In the genomic region with DNA sequence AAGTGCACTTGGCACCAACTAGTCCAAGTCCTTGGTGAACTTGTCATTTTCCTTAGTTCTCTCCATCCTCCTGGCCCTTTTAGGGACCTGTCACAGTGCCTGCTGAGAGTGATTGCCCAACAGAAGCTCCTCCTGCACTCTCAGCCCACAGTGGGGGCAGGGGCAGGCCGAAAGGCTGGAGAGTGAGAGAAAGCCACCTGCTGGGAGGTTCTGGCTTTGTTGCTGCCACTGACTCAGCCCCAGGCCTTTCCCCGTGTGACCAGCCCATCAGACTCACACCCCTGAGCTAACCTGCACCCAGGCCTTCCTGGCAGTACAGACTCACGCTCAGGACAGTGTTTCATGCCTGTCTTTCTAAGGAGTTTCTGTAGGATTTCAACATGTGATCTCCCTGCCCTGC, we compare ENCODE assay signal across 10 cellular contexts. TPM values are rescaled to one million over a fixed set of nuclear protein-coding genes. Genes with fewer than 3 reads are reported as not detected.
DNase-seq lines count a peak whose midpoint lies in the region; ATAC-seq and TF ChIP-seq lines count a peak whose summit lies in the region.
"Had no signal": no experiment of that assay in that cellular context is flagged by ENCODE, and none has a peak within 500 bp of the region (broad histone marks: within the 10 kb centered on the region; RNA-seq: fewer than 3 reads in every experiment).

No MANE protein-coding gene starts in this region.

- H3K4me1 ChIP-seq in SK-N-SH (ENCODE audit: control insufficient read depth in 1 of 2, insufficient read depth in 2 of 2, low read depth in 1 of 2, low read length in 1 of 2): no peaks in the 10 kb centered on the region; a peak in 1 of 4 replicates
- H3K4me1 ChIP-seq in PC-3 (ENCODE audit: insufficient read depth, low read length): no peaks in the 10 kb centered on the region
- H3K4me1 ChIP-seq in subcutaneous abdominal adipose tissue (ENCODE audit: control insufficient read depth in 5 of 5, insufficient read depth in 5 of 5, low read length in 5 of 5): peaks cover 3 to 26% (median 21%) of the 10 kb centered on the region in 5 donors

- TF ChIP-seq EP300 in SK-N-SH (IDR thresholded peaks at IDR 0.05; ENCODE audit: borderline replicate concordance in 1 of 2, low read depth in 1 of 2, low read length in 1 of 2): no peak

- no peaks in the 10 kb centered on the region for H3K36me3 ChIP-seq in SK-N-SH (replicated peaks in 1 of 2; ENCODE audit: control insufficient read depth in 1 of 2, insufficient read depth in 2 of 2, low read length in 1 of 2)
- no peaks in the 10 kb centered on the region for H3K36me3 ChIP-seq in PC-3 (ENCODE audit: low read depth, low read length)
- H3K36me3 ChIP-seq in subcutaneous abdominal adipose tissue (ENCODE audit: control insufficient read depth in 5 of 5, insufficient read depth in 5 of 5, low read length in 5 of 5): no peaks in the 10 kb centered on the region

- no peak for TF ChIP-seq CTCF in SK-N-SH (IDR thresholded peaks at IDR 0.05)
- TF ChIP-seq CTCF in PC-3 (conservative IDR thresholded peaks at IDR 0.05; ENCODE audit: low read depth, low read length): peak; percentile 42

- H3K9me3 ChIP-seq in SK-N-SH (no peaks in the 10 kb centered on the region), PC-3 (ENCODE audit: low read length) (no peaks in the 10 kb centered on the region), subcutaneous abdominal adipose tissue (ENCODE audit: control insufficient read depth in 5 of 5, low read length in 5 of 5) (no peaks in the 10 kb centered on the region)

- BruUV-seq in PC-3 (replicated peaks; lab: Mats Ljungman, UMichigan): no TSS peak

- CTCF ChIA-PET in SK-N-SH (lab: Yijun Ruan, JAX) (interaction anchor here (0.7 to 3.0 kb wide), 9 partner anchors 8 to 227 kb away, joined by 3 to 16 read pairs (median 3); partner anchors contain the start of gene RBM15), PC-3 (lab: Charles Lee) (interaction anchor here (0.6 to 0.9 kb wide), 2 partner anchors 26 to 32 kb away, joined by 3 read pairs; no protein-coding TSS in a partner anchor)

- no peak overlapping the region for H3K27ac ChIP-seq in SK-N-SH (ENCODE audit: low read depth in 2 of 2, low read length in 1 of 2)
- no peak overlapping the region for H3K27ac ChIP-seq in PC-3 (ENCODE audit: low read length)
- H3K27ac ChIP-seq in subcutaneous abdominal adipose tissue (ENCODE audit: low read depth, low read length): peak overlapping the region; percentile 81
- H3K27ac ChIP-seq: C4-2B had no signal

- WGBS in SK-N-SH (ENCODE audit: low lambda C conversion rate): 38% methylated on average over 2 of the region's 3 CpGs

- H3K9ac ChIP-seq in SK-N-SH (no peak overlapping the region), PC-3 (ENCODE audit: low read length) (no peak overlapping the region), subcutaneous abdominal adipose tissue (ENCODE audit: low read length in 5 of 5) (peak overlapping the region in 2 of 5 donors; percentile 11 to 27)

- no peak for DNase-seq in SK-N-SH
- DNase-seq in PC-3: peak; percentile 75
- DNase-seq in globus pallidus (ENCODE audit: low spot score): peak; percentile 3
- DNase-seq: foreskin melanocyte had no signal

- no peaks in the 10 kb centered on the region for H4K20me1 ChIP-seq in SK-N-SH (ENCODE audit: insufficient read depth)
- H4K20me1 ChIP-seq in PC-3 (ENCODE audit: low read length): no peaks in the 10 kb centered on the region

- H3K27me3 ChIP-seq in SK-N-SH (ENCODE audit: insufficient read depth) (peaks cover 35% of the 10 kb centered on the region), PC-3 (ENCODE audit: low read length) (peaks cover 32% of the 10 kb centered on the region), subcutaneous abdominal adipose tissue (ENCODE audit: control insufficient read depth in 5 of 5, insufficient read depth in 4 of 5, low read length in 5 of 5) (no peaks in the 10 kb centered on the region)

- no peak for TF ChIP-seq RAD21 in SK-N-SH (IDR thresholded peaks at IDR 0.05; ENCODE audit: low read length)

- H3F3A ChIP-seq in SK-N-SH (replicated peaks; ENCODE audit: insufficient read depth): no peaks in the 10 kb centered on the region
- no peaks in the 10 kb centered on the region for H3F3A ChIP-seq in PC-3 (ENCODE audit: low read length, unreplicated experiment)

- peak; percentile 55 for ATAC-seq in SK-N-SH treated with all-trans-retinoic acid at 6 μM for 48 hours
- ATAC-seq in PC-3: peak; percentile 96
- no peak for ATAC-seq in HG03025 (IDR thresholded peaks at IDR 0.05; ENCODE audit: low FRiP score, unreplicated experiment)
- no peak for ATAC-seq in HG03457 (IDR thresholded peaks at IDR 0.05; ENCODE audit: unreplicated experiment)
- ATAC-seq in GM18861 (IDR thresholded peaks at IDR 0.05; ENCODE audit: unreplicated experiment): no peak

- H3K4me3 ChIP-seq in SK-N-SH (ENCODE audit: low read depth in 2 of 2, low read length in 1 of 2): no peak overlapping the region
- H3K4me3 ChIP-seq in PC-3 (ENCODE audit: low read length): no peak overlapping the region
- peak overlapping the region in 1 of 5 donors; percentile 17 for H3K4me3 ChIP-seq in subcutaneous abdominal adipose tissue (ENCODE audit: low read depth in 1 of 5, low read length in 5 of 5)

- H2AFZ ChIP-seq in SK-N-SH (ENCODE audit: low read depth): no peak overlapping the region
- no peak overlapping the region for H2AFZ ChIP-seq in PC-3 (ENCODE audit: low read length)

- no peak overlapping the region for H3K4me2 ChIP-seq in SK-N-SH
- no peak overlapping the region for H3K4me2 ChIP-seq in PC-3 (ENCODE audit: low read length)

- POLR2A ChIA-PET in SK-N-SH (lab: Yijun Ruan, JAX) (no interaction called here), PC-3 (lab: Charles Lee; ENCODE audit: unreplicated experiment) (no interaction called here)

- intact Hi-C loops in PC-3 (cut with micrococcal nuclease): no loop called here

- H3K79me2 ChIP-seq in SK-N-SH (ENCODE audit: insufficient read depth) (no peaks in the 10 kb centered on the region), PC-3 (ENCODE audit: low read length) (no peaks in the 10 kb centered on the region)

- H3K9me2 ChIP-seq in SK-N-SH: no peaks in the 10 kb centered on the region
- H3K9me2 ChIP-seq in PC-3 (replicated peaks; ENCODE audit: low read length): no peaks in the 10 kb centered on the region

TF ChIP-seq in SK-N-SH treated with all-trans-retinoic acid at 6 μM for 48 hours, 23 proteins besides CTCF, POLR2A, EP300 and RAD21 (continues in another document):
- no peak for TF ChIP-seq ZC3H10 (CRISPR knock-in tag; IDR thresholded peaks at IDR 0.05)
- TF ChIP-seq ZFP30 (CRISPR knock-in tag; IDR thresholded peaks at IDR 0.05): no peak
- TF ChIP-seq PPARA (CRISPR knock-in tag; IDR thresholded peaks at IDR 0.05; ENCODE audit: borderline replicate concordance): no peak
- no peak for TF ChIP-seq ZFP3 (CRISPR knock-in tag; IDR thresholded peaks at IDR 0.05)
- TF ChIP-seq, protein P1, sequence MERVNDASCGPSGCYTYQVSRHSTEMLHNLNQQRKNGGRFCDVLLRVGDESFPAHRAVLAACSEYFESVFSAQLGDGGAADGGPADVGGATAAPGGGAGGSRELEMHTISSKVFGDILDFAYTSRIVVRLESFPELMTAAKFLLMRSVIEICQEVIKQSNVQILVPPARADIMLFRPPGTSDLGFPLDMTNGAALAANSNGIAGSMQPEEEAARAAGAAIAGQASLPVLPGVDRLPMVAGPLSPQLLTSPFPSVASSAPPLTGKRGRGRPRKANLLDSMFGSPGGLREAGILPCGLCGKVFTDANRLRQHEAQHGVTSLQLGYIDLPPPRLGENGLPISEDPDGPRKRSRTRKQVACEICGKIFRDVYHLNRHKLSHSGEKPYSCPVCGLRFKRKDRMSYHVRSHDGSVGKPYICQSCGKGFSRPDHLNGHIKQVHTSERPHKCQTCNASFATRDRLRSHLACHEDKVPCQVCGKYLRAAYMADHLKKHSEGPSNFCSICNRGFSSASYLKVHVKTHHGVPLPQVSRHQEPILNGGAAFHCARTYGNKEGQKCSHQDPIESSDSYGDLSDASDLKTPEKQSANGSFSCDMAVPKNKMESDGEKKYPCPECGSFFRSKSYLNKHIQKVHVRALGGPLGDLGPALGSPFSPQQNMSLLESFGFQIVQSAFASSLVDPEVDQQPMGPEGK (CRISPR knock-in tag; IDR thresholded peaks at IDR 0.05; ENCODE audit: borderline replicate concordance): no peak
- TF ChIP-seq GLIS3 (CRISPR knock-in tag; IDR thresholded peaks at IDR 0.05): no peak
- TF ChIP-seq CSDC2 (CRISPR knock-in tag; IDR thresholded peaks at IDR 0.05): no peak

TF ChIP-seq in SK-N-SH, 30 proteins besides CTCF, POLR2A, EP300 and RAD21:
- TF ChIP-seq ELF1 (IDR thresholded peaks at IDR 0.05) (no peak), MXI1 (IDR thresholded peaks at IDR 0.05; ENCODE audit: low read depth, low read length) (no peak), MAX (IDR thresholded peaks at IDR 0.05; ENCODE audit: low read depth) (no peak), NRF1 (IDR thresholded peaks at IDR 0.05; ENCODE audit: low read depth, low read length) (no peak)
- TF ChIP-seq, protein P2, sequence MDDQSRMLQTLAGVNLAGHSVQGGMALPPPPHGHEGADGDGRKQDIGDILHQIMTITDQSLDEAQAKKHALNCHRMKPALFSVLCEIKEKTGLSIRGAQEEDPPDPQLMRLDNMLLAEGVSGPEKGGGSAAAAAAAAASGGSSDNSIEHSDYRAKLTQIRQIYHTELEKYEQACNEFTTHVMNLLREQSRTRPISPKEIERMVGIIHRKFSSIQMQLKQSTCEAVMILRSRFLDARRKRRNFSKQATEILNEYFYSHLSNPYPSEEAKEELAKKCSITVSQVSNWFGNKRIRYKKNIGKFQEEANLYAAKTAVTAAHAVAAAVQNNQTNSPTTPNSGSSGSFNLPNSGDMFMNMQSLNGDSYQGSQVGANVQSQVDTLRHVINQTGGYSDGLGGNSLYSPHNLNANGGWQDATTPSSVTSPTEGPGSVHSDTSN (IDR thresholded peaks at IDR 0.05): no peak

RNA-seq across cellular contexts. Expression of gene PROK1, which starts 17.1 kb away (rescaled TPM):
- not detected in 2 replicates for polyA plus RNA-seq in SK-N-SH (2012; rRNA removed)
- 0.01 TPM in 1 of 2 replicates, not detected in the other for polyA plus RNA-seq in SK-N-SH (2012; cell fraction: cytosol; rRNA removed)
- 0.04 TPM in 1 of 2 replicates, not detected in the other for polyA plus RNA-seq in SK-N-SH (2012; cell fraction: nucleus; rRNA removed)
- not detected in 2 replicates for total RNA-seq in PC-3 (2014; rRNA removed)

RNA-seq across cellular contexts. Expression of gene LAMTOR5, which starts 26.3 kb away (rescaled TPM):
- polyA plus RNA-seq in SK-N-SH (2012; rRNA removed): 442 and 636 TPM in 2 replicates
- 477 and 520 TPM in 2 replicates for polyA plus RNA-seq in SK-N-SH (2012; cell fraction: cytosol; rRNA removed)
- polyA plus RNA-seq in SK-N-SH (2012; cell fraction: nucleus; rRNA removed): 159 and 164 TPM in 2 replicates
- 143 and 147 TPM in 2 replicates for total RNA-seq in PC-3 (2014; rRNA removed)

RNA-seq across cellular contexts. Expression of gene SLC16A4, which starts 43.0 kb away (rescaled TPM):
- 3.0 and 5.2 TPM in 2 replicates for polyA plus RNA-seq in SK-N-SH (2012; rRNA removed)
- 5.5 and 5.8 TPM in 2 replicates for polyA plus RNA-seq in SK-N-SH (2012; cell fraction: cytosol; rRNA removed)
- polyA plus RNA-seq in SK-N-SH (2012; cell fraction: nucleus; rRNA removed): 1.4 and 3.2 TPM in 2 replicates
- total RNA-seq in PC-3 (2014; rRNA removed): 0.22 and 0.29 TPM in 2 replicates

Comparison
In these comparisons a context has a peak if more than half of its experiments do, and no peak if none do; other contexts are left out.
1. ATAC-seq: peak in SK-N-SH treated with all-trans-retinoic acid at 6 μM for 48 hours (single experiment) and PC-3 (single experiment); none in HG03025 (single experiment), HG03457 (single experiment) and GM18861 (single experiment).